8 cellular contexts compared by ENCODE assay signal in the genomic region with DNA sequence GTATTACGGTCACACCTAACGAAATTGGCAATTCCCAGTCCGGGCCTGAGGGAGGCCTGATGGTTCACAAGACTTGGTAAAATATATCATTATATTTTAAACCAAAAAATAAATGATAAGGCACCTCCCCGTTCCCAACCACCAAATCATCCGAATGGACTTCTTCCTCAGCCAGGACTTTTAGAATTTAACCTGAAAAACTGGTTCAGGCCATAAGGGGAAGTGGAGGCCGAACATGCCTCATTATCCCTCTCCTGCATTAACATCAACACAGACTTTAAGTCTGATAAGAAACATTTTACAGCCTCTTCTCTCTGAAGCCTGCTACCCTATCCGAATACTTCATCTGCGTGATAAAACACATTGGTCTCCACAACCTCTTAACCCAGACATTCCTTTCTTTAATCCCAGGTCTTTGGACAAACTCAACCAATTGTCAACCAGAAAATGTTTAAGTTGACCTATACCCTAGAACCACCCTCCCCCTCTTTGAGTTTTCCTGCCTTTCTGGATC. TPM values are rescaled to one million over a fixed set of nuclear protein-coding genes. Genes with fewer than 3 reads are reported as not detected.
DNase-seq lines count a peak whose midpoint lies in the region; ATAC-seq, FAIRE-seq and TF ChIP-seq lines count a peak whose summit lies in the region.

No MANE protein-coding gene starts in this region.

- intact Hi-C loops in Calu3 (cut with micrococcal nuclease; ENCODE audit: unreplicated experiment) (loop anchor here (5.0 kb wide), 1 partner anchor 112 kb away; no protein-coding TSS in a partner anchor), OCI-LY7 (cut with micrococcal nuclease; ENCODE audit: unreplicated experiment) (loop anchor here (2.0 to 5.0 kb wide), 2 partner anchors 168 to 487 kb away; a partner anchor contains a TSS), endothelial cell of umbilical vein (cut with micrococcal nuclease) (loop anchor here (5.0 kb wide), 3 partner anchors 92 to 273 kb away; a partner anchor contains a TSS)

- peak overlapping the region; percentile 59 for H3K9ac ChIP-seq in endothelial cell of umbilical vein (replicated peaks; ENCODE audit: extremely low read depth, insufficient read depth, low read length)

- H3K27me3 Mint-ChIP-seq in Calu3 (ENCODE audit: unreplicated experiment) (no peaks in the 10 kb centered on the region), osteocyte (ENCODE audit: unreplicated experiment) (no peaks in the 10 kb centered on the region)

- H3K9me2 ChIP-seq in OCI-LY7 (ENCODE audit: insufficient read depth, low read length), result no peaks in the 10 kb centered on the region

- H3K4me2 ChIP-seq in OCI-LY7 (ENCODE audit: low read length), result peak overlapping the region; percentile 67
- H3K4me2 ChIP-seq in endothelial cell of umbilical vein (ENCODE audit: insufficient read depth, low read length), result peak overlapping the region; percentile 84

- no peak for TF ChIP-seq POLR2A in endothelial cell of umbilical vein (IDR thresholded peaks at IDR 0.05; ENCODE audit: low read depth, low read length)

- BruUV-seq in Calu3 (replicated peaks; lab: Mats Ljungman, UMichigan) (no TSS peak), OCI-LY7 (replicated peaks; lab: Mats Ljungman, UMichigan) (TSS peak; percentile 77), endothelial cell of umbilical vein (replicated peaks; lab: Mats Ljungman, UMichigan) (no TSS peak)

- no peak for FAIRE-seq in endothelial cell of umbilical vein (lab: Jason Lieb, UNC)

- H3K79me2 ChIP-seq in OCI-LY7 (ENCODE audit: insufficient read depth, low read depth, low read length) (no peaks in the 10 kb centered on the region; the same call in 1 of the 2 replicates), endothelial cell of umbilical vein (ENCODE audit: control insufficient read depth, insufficient read depth, low read length) (peaks cover 2% of the 10 kb centered on the region)

- no peak for TF ChIP-seq CTCF in Calu3 (IDR thresholded peaks at IDR 0.05; ENCODE audit: unreplicated experiment)
- TF ChIP-seq CTCF in OCI-LY7 (conservative IDR thresholded peaks at IDR 0.05; ENCODE audit: low read length), result no peak
- TF ChIP-seq CTCF in endothelial cell of umbilical vein (IDR thresholded peaks at IDR 0.05; ENCODE audit: extremely low read depth in 1 of 2, insufficient read depth in 1 of 2, low read depth in 1 of 2, low read length in 2 of 2), result no peak
- TF ChIP-seq CTCF in osteocyte (IDR thresholded peaks at IDR 0.05), result no peak

- H2AFZ ChIP-seq in OCI-LY7 (ENCODE audit: low read length) (peak overlapping the region; percentile 73), endothelial cell of umbilical vein (ENCODE audit: low read depth, low read length) (peak overlapping the region; percentile 81)

- POLR2A ChIA-PET in OCI-LY7 (lab: Charles Lee), result interaction anchor here (0.6 to 1.0 kb wide), 3 partner anchors 8 to 1011 kb away, joined by 3 to 6 read pairs (median 3); no protein-coding TSS in a partner anchor
- POLR2A ChIA-PET in endothelial cell of umbilical vein (lab: Charles Lee), result no interaction called here

- no peak for DNase-seq in Calu3
- DNase-seq in OCI-LY7 (ENCODE audit: low spot score), result no peak
- no peak for DNase-seq in endothelial cell of umbilical vein (ENCODE audit: low read depth, low spot score)
- no peak for DNase-seq in osteocyte (ENCODE audit: extremely low spot score, unreplicated experiment)
- DNase-seq in NCI-H748 (lab: John Stamatoyannopoulos, UW; ENCODE audit: unreplicated experiment), result no peak

- H3K36me3 ChIP-seq in OCI-LY7 (ENCODE audit: insufficient read depth, low read length), result no peaks in the 10 kb centered on the region; the same call in 1 of the 2 replicates
- no peaks in the 10 kb centered on the region for H3K36me3 ChIP-seq in endothelial cell of umbilical vein (ENCODE audit: control insufficient read depth in 2 of 2, extremely low read depth in 1 of 2, insufficient read depth in 2 of 2, low read length in 2 of 2)

- H3K4me1 ChIP-seq in OCI-LY7 (ENCODE audit: insufficient read depth, low read length, poor library complexity, severe bottlenecking) (peaks cover 7% of the 10 kb centered on the region), endothelial cell of umbilical vein (ENCODE audit: control insufficient read depth, extremely low read depth, insufficient read depth, low read length) (peaks cover 5% of the 10 kb centered on the region)

- dilution Hi-C loops in endothelial cell of umbilical vein (cut with MboI; ENCODE audit: extremely low pct_ligation_motif_present, low sequenced_read_pairs), result no loop called here

- H3K4me3 Mint-ChIP-seq in Calu3 (ENCODE audit: low read depth, unreplicated experiment) (peak overlapping the region; percentile 73), osteocyte (ENCODE audit: unreplicated experiment) (peak overlapping the region; percentile 72)

- H3K36me3 Mint-ChIP-seq in Calu3 (ENCODE audit: insufficient read depth, unreplicated experiment) (peaks cover 34% of the 10 kb centered on the region), osteocyte (ENCODE audit: unreplicated experiment) (peaks cover 7% of the 10 kb centered on the region)

- H3K9me3 ChIP-seq in OCI-LY7 (ENCODE audit: low read length), result peaks cover 36% of the 10 kb centered on the region
- H3K9me3 ChIP-seq in endothelial cell of umbilical vein (replicated peaks; ENCODE audit: control insufficient read depth, insufficient read depth, low read length), result no peaks in the 10 kb centered on the region

- no peak for ATAC-seq in HG03175 (IDR thresholded peaks at IDR 0.05; ENCODE audit: unreplicated experiment)
- no peak for ATAC-seq in GM21529 (IDR thresholded peaks at IDR 0.05; ENCODE audit: unreplicated experiment)
- ATAC-seq in GM21390 (IDR thresholded peaks at IDR 0.05; ENCODE audit: unreplicated experiment), result no peak

- H3K4me3 ChIP-seq in OCI-LY7 (ENCODE audit: low read depth, low read length, poor library complexity, severe bottlenecking) (peak overlapping the region; percentile 89), endothelial cell of umbilical vein (replicated peaks in 1 of 3; ENCODE audit: insufficient read depth in 1 of 3, low read depth in 1 of 3, low read length in 3 of 3) (peak overlapping the region; percentile 62 to 82 (median 71))

- H3K9me3 Mint-ChIP-seq in Calu3 (ENCODE audit: low read depth, unreplicated experiment) (peaks cover 3% of the 10 kb centered on the region), osteocyte (ENCODE audit: unreplicated experiment) (peaks cover 6% of the 10 kb centered on the region)

- CTCF ChIA-PET in Calu3 (lab: Charles Lee), result interaction anchor here (0.6 to 1.4 kb wide), 3 partner anchors 8 to 20 kb away, joined by 3 to 5 read pairs (median 3); no protein-coding TSS in a partner anchor
- CTCF ChIA-PET in OCI-LY7 (lab: Charles Lee; ENCODE audit: unreplicated experiment), result no interaction called here
- CTCF ChIA-PET in endothelial cell of umbilical vein (lab: Charles Lee), result interaction anchor here (0.7 to 1.3 kb wide), 5 partner anchors 11 to 113 kb away, joined by 3 to 6 read pairs (median 3); no protein-coding TSS in a partner anchor

- H4K20me1 ChIP-seq in OCI-LY7 (ENCODE audit: insufficient read depth, low read length), result no peaks in the 10 kb centered on the region
- no peaks in the 10 kb centered on the region for H4K20me1 ChIP-seq in endothelial cell of umbilical vein (replicated peaks; ENCODE audit: control insufficient read depth, extremely low read depth, insufficient read depth, low read length)

- H3K27ac Mint-ChIP-seq in Calu3 (ENCODE audit: unreplicated experiment) (peak overlapping the region; percentile 25), osteocyte (ENCODE audit: unreplicated experiment) (peak overlapping the region; percentile 35)

- peak overlapping the region; percentile 62 for H3K27ac ChIP-seq in OCI-LY7 (ENCODE audit: low read depth, low read length, poor library complexity, severe bottlenecking)
- no peak overlapping the region for H3K27ac ChIP-seq in endothelial cell of umbilical vein (ENCODE audit: insufficient read depth, low read depth, low read length)

- H3K27me3 ChIP-seq in endothelial cell of umbilical vein (ENCODE audit: control insufficient read depth in 2 of 2, insufficient read depth in 2 of 2, low read length in 2 of 2), result peaks cover 2 to 3% of the 10 kb centered on the region in 2 experiments

- peaks cover 36% of the 10 kb centered on the region for H3K4me1 Mint-ChIP-seq in Calu3 (ENCODE audit: low read depth, unreplicated experiment)
- peaks cover 10% of the 10 kb centered on the region for H3K4me1 Mint-ChIP-seq in osteocyte (ENCODE audit: unreplicated experiment)

- H3K9me1 ChIP-seq in endothelial cell of umbilical vein (replicated peaks; ENCODE audit: control insufficient read depth, extremely low read depth, insufficient read depth, low read length), result no peaks in the 10 kb centered on the region

TF ChIP-seq in endothelial cell of umbilical vein, 7 proteins besides CTCF, POLR2A, EP300 and RAD21:
- no peak for TF ChIP-seq FOS (IDR thresholded peaks at IDR 0.05; ENCODE audit: borderline replicate concordance, insufficient read depth, low read length)
TF ChIP-seq in endothelial cell of umbilical vein: peak in this region for 0.

RNA-seq across cellular contexts. Expression of a gene that starts 0.8 kb away (rescaled TPM):
- total RNA-seq in Calu3 (2022), result 69.6 and 101 TPM in 2 replicates
- total RNA-seq in OCI-LY7 (2014; rRNA removed; shearing (Covaris generic)), result 26.6 and 35.9 TPM in 2 replicates
- total RNA-seq in OCI-LY7 (2022), result 31.9 and 35.3 TPM in 2 replicates
- total RNA-seq in endothelial cell of umbilical vein, result 47.1 and 52.5 TPM in 2 replicates
- polyA plus RNA-seq in endothelial cell of umbilical vein, result 118 and 129 TPM in 2 replicates
- polyA plus RNA-seq in endothelial cell of umbilical vein (2011; cell fraction: cytosol; rRNA removed), result 81.9 and 87.0 TPM in 2 replicates
- 111 and 132 TPM in 2 replicates for polyA plus RNA-seq in endothelial cell of umbilical vein (2011; cell fraction: nucleus; rRNA removed)
- polyA plus RNA-seq in endothelial cell of umbilical vein (2012), result 39.8 and 58.5 TPM in 2 replicates
- polyA minus RNA-seq in endothelial cell of umbilical vein, result 89.6 and 103 TPM in 2 replicates
- 32.2 TPM for polyA minus RNA-seq in endothelial cell of umbilical vein (2011; cell fraction: cytosol; rRNA and poly(A)+ RNA removed)
- 34.2 and 46.8 TPM in 2 replicates for polyA minus RNA-seq in endothelial cell of umbilical vein (2011; cell fraction: nucleus; rRNA and poly(A)+ RNA removed)
- total RNA-seq in osteocyte, result 80.6 and 89.2 TPM in 2 replicates
